ENCODE assay signal across 9 cellular contexts in genomic region chr2:65033178-65033577, GRCh38. TPM values are rescaled to one million over a fixed set of nuclear protein-coding genes. Genes with fewer than 3 reads are reported as not detected.
DNase-seq lines count a peak whose midpoint lies in the region; TF ChIP-seq lines count a peak whose summit lies in the region.
"Had no signal": no experiment of that assay in that cellular context is flagged by ENCODE, and none has a peak within 500 bp of the region (broad histone marks: within the 10 kb centered on the region; RNA-seq: fewer than 3 reads in every experiment).

No MANE protein-coding gene starts in this region.

- no peaks in the 10 kb centered on the region for H3K36me3 ChIP-seq in right atrium auricular region

- H3K27ac ChIP-seq in coronary artery = no peak overlapping the region
- H3K27ac ChIP-seq in right atrium auricular region = no peak overlapping the region

- DNase-seq in A172 (ENCODE audit: low spot score) (peak; percentile 51), EL (peak; percentile 29), NCI-H2171 (lab: John Stamatoyannopoulos, UW) (peak; percentile 12), dermis blood vessel endothelial cell (peak; percentile 46), C1 segment of cervical spinal cord (lab: John Stamatoyannopoulos, UW) (no peak), coronary artery (ENCODE audit: low spot score) (no peak), right atrium auricular region (ENCODE audit: low spot score) (no peak)
- no peak for DNase-seq in stimulated activated CD8-positive, alpha-beta memory T cell treated with anti-CD3 and anti-CD28 coated beads, Interleukin-4, amount 100 ng/mL, for 48 hours
- DNase-seq: activated naive CD4-positive, alpha-beta T cell treated with anti-CD3 and anti-CD28 coated beads, Interleukin-2, amount 10 ng/mL, durations not matched to agents 7 days and 5 days had no signal

- H3K27me3 ChIP-seq in right atrium auricular region = no peaks in the 10 kb centered on the region

- H3K4me3 ChIP-seq in coronary artery (no peak overlapping the region), right atrium auricular region (no peak overlapping the region)

- no peaks in the 10 kb centered on the region for H3K9me3 ChIP-seq in right atrium auricular region

- peaks cover 0 to 12% of the 10 kb centered on the region in 2 donors for H3K4me1 ChIP-seq in right atrium auricular region

- TF ChIP-seq CTCF in coronary artery (IDR thresholded peaks at IDR 0.05) (no peak), right atrium auricular region (IDR thresholded peaks at IDR 0.05) (no peak)

RNA-seq across cellular contexts. Expression of gene CEP68, which starts 23.0 kb away (rescaled TPM):
- 6.0 and 10.0 TPM in 2 replicates for total RNA-seq in A172 (2014; rRNA removed; shearing (Covaris generic))
- 38.5 and 44.4 TPM in 2 replicates for total RNA-seq in dermis blood vessel endothelial cell
- total RNA-seq in right atrium auricular region = 10 to 100 TPM; 12.5 to 12.7 TPM

RNA-seq across cellular contexts. Expression of gene SLC1A4, which starts 44.0 kb away (rescaled TPM):
- total RNA-seq in A172 (2014; rRNA removed; shearing (Covaris generic)) = 9.8 and 10.9 TPM in 2 replicates
- total RNA-seq in dermis blood vessel endothelial cell (12.3 and 15.1 TPM in 2 replicates), right atrium auricular region (1 to 10 TPM; 2.2 to 6.0 TPM)

Comparison
In these comparisons a context has a peak if more than half of its experiments do, and no peak if none do; other contexts are left out.
1. DNase-seq: peak in A172 (single experiment), EL (single experiment), NCI-H2171 (single experiment) and dermis blood vessel endothelial cell (single experiment); none in C1 segment of cervical spinal cord (0 of 14), stimulated activated CD8-positive, alpha-beta memory T cell treated with anti-CD3 and anti-CD28 coated beads, Interleukin-4, amount 100 ng/mL, for 48 hours (single experiment), coronary artery (single experiment) and right atrium auricular region (single experiment).